ENCODE assay signal across 39 cellular contexts in genomic region chr6:77362055-77362454, GRCh38.
"Had no signal": no experiment of that assay in that cellular context is flagged by ENCODE, and none has a peak within 500 bp of the region (broad histone marks: within the 10 kb centered on the region; RNA-seq: fewer than 3 reads in every experiment).

No MANE protein-coding gene starts in this region.

- H3K36me3 Mint-ChIP-seq: activated naive CD4-positive, alpha-beta T cell treated with anti-CD3 and anti-CD28 coated beads, Interleukin-2, amount 10 ng/mL, durations not matched to agents 7 days and 5 days; activated naive CD4-positive, alpha-beta T cell treated with anti-CD3 and anti-CD28 coated beads, Interleukin-2, amount 50 U/mL, for 24 hours; activated naive CD8-positive, alpha-beta T cell; activated naive CD8-positive, alpha-beta T cell treated with anti-CD3 and anti-CD28 coated beads, Interleukin-2, amount 10 ng/mL, durations not matched to agents 7 days and 5 days; brain had no signal

- H3K27me3 ChIP-seq: adrenal gland, ascending aorta, body of pancreas, brain microvascular endothelial cell, breast epithelium, cardiac muscle cell had no signal

- H3K27ac Mint-ChIP-seq: activated naive CD4-positive, alpha-beta T cell treated with anti-CD3 and anti-CD28 coated beads for 36 hours; activated naive CD4-positive, alpha-beta T cell treated with anti-CD3 and anti-CD28 coated beads, Interleukin-2, amount 10 ng/mL, durations not matched to agents 7 days and 5 days; activated naive CD4-positive, alpha-beta T cell treated with anti-CD3 and anti-CD28 coated beads, Interleukin-2, amount 50 U/mL, for 24 hours; activated naive CD4-positive, alpha-beta T cell treated with anti-CD3 and anti-CD28 coated beads, Interleukin-2, amount 50 U/mL, for 72 hours; activated naive CD8-positive, alpha-beta T cell; activated naive CD8-positive, alpha-beta T cell treated with anti-CD3 and anti-CD28 coated beads, Interleukin-2, amount 10 ng/mL, durations not matched to agents 7 days and 5 days; activated naive CD8-positive, alpha-beta T cell treated with anti-CD3 and anti-CD28 coated beads, Interleukin-2, amount 50 U/mL, for 24 hours; activated T-cell treated with anti-CD3 and anti-CD28 coated beads, Interleukin-2, amount 50 U/mL, for 24 hours; activated T-cell treated with anti-CD3 and anti-CD28 coated beads, Interleukin-2, amount 50 U/mL, for 72 hours; activated T-helper 1 cell treated with anti-CD3 and anti-CD28 coated beads, Interleukin-12 subunit alpha, Interleukin-12 subunit beta, Interleukin-2, Interleukin-4 antibody, amounts not matched to agents 30 ng/mL and 10 ng/mL and 1 ng/mL, durations not matched to agents 14 hours and 24 hours and 36 hours; activated T-helper 17 cell treated with anti-CD3 and anti-CD28 coated beads, Interleukin-2, amount 50 U/mL, for 72 hours; activated T-helper 2 cell treated with anti-CD3 and anti-CD28 coated beads, Interferon-gamma antibody, Interleukin-2, Interleukin-4, amounts not matched to agents 10 μg/mL and 5 μg/mL and 100 μg/mL, durations not matched to agents 14 hours and 24 hours and 36 hours; brain had no signal

- DNase-seq: activated effector memory CD4-positive, alpha-beta T cell treated with anti-CD3 and anti-CD28 coated beads, Interleukin-2, amount 50 U/mL, for 16 hours; activated effector memory CD4-positive, alpha-beta T cell treated with Interleukin-2 at 50 U/mL for 16 hours; activated gamma-delta T cell; activated gamma-delta T cell treated with Interleukin-2 at 50 U/mL for 16 hours; activated naive CD4-positive, alpha-beta T cell; activated naive CD4-positive, alpha-beta T cell treated with anti-CD3 and anti-CD28 coated beads for 36 hours; activated naive CD4-positive, alpha-beta T cell treated with anti-CD3 and anti-CD28 coated beads, Interleukin-2, amount 10 ng/mL, durations not matched to agents 7 days and 5 days; activated naive CD4-positive, alpha-beta T cell treated with anti-CD3 and anti-CD28 coated beads, Interleukin-2, amount 50 U/mL, for 16 hours; activated naive CD4-positive, alpha-beta T cell treated with Interleukin-2 at 50 U/mL for 16 hours; activated naive CD8-positive, alpha-beta T cell treated with anti-CD3 and anti-CD28 coated beads, Interleukin-2, amount 10 ng/mL, durations not matched to agents 7 days and 5 days; activated naive CD8-positive, alpha-beta T cell treated with anti-CD3 and anti-CD28 coated beads, Interleukin-2, amount 50 U/mL, for 24 hours; activated T-cell treated with anti-CD3 and anti-CD28 coated beads, Interleukin-2, amount 50 U/mL, for 24 hours; activated T-cell treated with anti-CD3 and anti-CD28 coated beads, Interleukin-2, amount 50 U/mL, for 4 hours; activated T-cell treated with anti-CD3 and anti-CD28 coated beads, Interleukin-2, amount 50 U/mL, for 48 hours; activated T-cell treated with anti-CD3 and anti-CD28 coated beads, Interleukin-2, amount 50 U/mL, for 72 hours; adrenal gland; amniotic stem cell; amygdala; anterior cingulate cortex; aorta; body of pancreas; brain microvascular endothelial cell; caudate nucleus; central memory CD4-positive, alpha-beta T cell; cerebellar nuclear complex had no signal

- H3K27me3 Mint-ChIP-seq: activated naive CD4-positive, alpha-beta T cell treated with anti-CD3 and anti-CD28 coated beads, Interleukin-2, amount 10 ng/mL, durations not matched to agents 7 days and 5 days; activated naive CD4-positive, alpha-beta T cell treated with anti-CD3 and anti-CD28 coated beads, Interleukin-2, amount 50 U/mL, for 24 hours; activated naive CD8-positive, alpha-beta T cell; activated naive CD8-positive, alpha-beta T cell treated with anti-CD3 and anti-CD28 coated beads, Interleukin-2, amount 10 ng/mL, durations not matched to agents 7 days and 5 days; activated naive CD8-positive, alpha-beta T cell treated with anti-CD3 and anti-CD28 coated beads, Interleukin-2, amount 50 U/mL, for 24 hours; activated T-cell treated with anti-CD3 and anti-CD28 coated beads, Interleukin-2, amount 50 U/mL, for 24 hours; activated T-helper 17 cell treated with anti-CD3 and anti-CD28 coated beads, Interleukin-2, amount 50 U/mL, for 72 hours; central memory CD8-positive, alpha-beta T cell had no signal

- H3K36me3 ChIP-seq: adrenal gland, ascending aorta, brain microvascular endothelial cell, breast epithelium, cardiac muscle cell had no signal

- ATAC-seq: activated naive CD4-positive, alpha-beta T cell treated with anti-CD3 and anti-CD28 coated beads, Interleukin-2, amount 50 U/mL, for 72 hours; activated naive CD8-positive, alpha-beta T cell treated with anti-CD3 and anti-CD28 coated beads, Interleukin-2, amount 50 U/mL, for 24 hours; activated T-cell treated with anti-CD3 and anti-CD28 coated beads, Interleukin-2, amount 50 U/mL, for 4 hours; activated T-cell treated with anti-CD3 and anti-CD28 coated beads, Interleukin-2, amount 50 U/mL, for 72 hours; activated T-helper 17 cell treated with anti-CD3 and anti-CD28 coated beads, Interleukin-2, amount 50 U/mL, for 72 hours; body of pancreas had no signal

- H3K4me1 ChIP-seq: adrenal gland, ascending aorta, body of pancreas, breast epithelium had no signal

- H3K27ac ChIP-seq: adrenal gland, ascending aorta, body of pancreas, brain microvascular endothelial cell, breast epithelium, cardiac muscle cell had no signal

- H3K4me3 ChIP-seq: adrenal gland, ascending aorta, body of pancreas, breast epithelium, cardiac muscle cell had no signal

- H3K9me3 ChIP-seq: adrenal gland, ascending aorta, body of pancreas had no signal

- H3K4me3 Mint-ChIP-seq: activated naive CD4-positive, alpha-beta T cell treated with anti-CD3 and anti-CD28 coated beads for 36 hours; activated naive CD4-positive, alpha-beta T cell treated with anti-CD3 and anti-CD28 coated beads, Interleukin-2, amount 10 ng/mL, durations not matched to agents 7 days and 5 days; activated naive CD4-positive, alpha-beta T cell treated with anti-CD3 and anti-CD28 coated beads, Interleukin-2, amount 50 U/mL, for 24 hours; activated naive CD8-positive, alpha-beta T cell; activated naive CD8-positive, alpha-beta T cell treated with anti-CD3 and anti-CD28 coated beads, Interleukin-2, amount 10 ng/mL, durations not matched to agents 7 days and 5 days; activated naive CD8-positive, alpha-beta T cell treated with anti-CD3 and anti-CD28 coated beads, Interleukin-2, amount 50 U/mL, for 24 hours; activated T-cell treated with anti-CD3 and anti-CD28 coated beads, Interleukin-2, amount 50 U/mL, for 24 hours; activated T-cell treated with anti-CD3 and anti-CD28 coated beads, Interleukin-2, amount 50 U/mL, for 4 hours; activated T-cell treated with anti-CD3 and anti-CD28 coated beads, Interleukin-2, amount 50 U/mL, for 72 hours; activated T-helper 1 cell treated with anti-CD3 and anti-CD28 coated beads, Interleukin-12 subunit alpha, Interleukin-12 subunit beta, Interleukin-2, Interleukin-4 antibody, amounts not matched to agents 30 ng/mL and 10 ng/mL and 1 ng/mL, durations not matched to agents 14 hours and 24 hours and 36 hours; activated T-helper 17 cell treated with anti-CD3 and anti-CD28 coated beads, Interleukin-2, amount 50 U/mL, for 72 hours; brain; central memory CD8-positive, alpha-beta T cell had no signal

- FAIRE-seq: astrocyte, bronchial epithelial cell, colon had no signal

- H3K4me1 Mint-ChIP-seq: activated naive CD4-positive, alpha-beta T cell treated with anti-CD3 and anti-CD28 coated beads, Interleukin-2, amount 10 ng/mL, durations not matched to agents 7 days and 5 days; activated naive CD4-positive, alpha-beta T cell treated with anti-CD3 and anti-CD28 coated beads, Interleukin-2, amount 50 U/mL, for 24 hours; activated naive CD8-positive, alpha-beta T cell treated with anti-CD3 and anti-CD28 coated beads, Interleukin-2, amount 10 ng/mL, durations not matched to agents 7 days and 5 days; activated naive CD8-positive, alpha-beta T cell treated with anti-CD3 and anti-CD28 coated beads, Interleukin-2, amount 50 U/mL, for 24 hours; activated T-helper 17 cell treated with anti-CD3 and anti-CD28 coated beads, Interleukin-2, amount 50 U/mL, for 72 hours; central memory CD8-positive, alpha-beta T cell had no signal
